ENCODE assay signal across 20 cellular contexts in genomic region chr16:71337631-71338030, GRCh38. TPM values are rescaled to one million over a fixed set of nuclear protein-coding genes. Genes with fewer than 3 reads are reported as not detected.
"Had no signal": no experiment of that assay in that cellular context is flagged by ENCODE, and none has a peak within 500 bp of the region (broad histone marks: within the 10 kb centered on the region; RNA-seq: fewer than 3 reads in every experiment).

No MANE protein-coding gene starts in this region.

- H3K4me3 ChIP-seq: cardiac muscle cell, hepatocyte, lower lobe of right lung, spleen, testis had no signal

- H3K4me1 ChIP-seq: lower lobe of right lung, spleen, testis had no signal

- H3K4me1 Mint-ChIP-seq: activated CD4-positive, alpha-beta T cell treated with anti-CD3 and anti-CD28 coated beads for 36 hours; stimulated activated memory B cell treated with anti-CD40 and anti-IgM and Interleukin-4, amounts not matched to agents 10 μg/mL and 1 μg/mL and 100 μg/mL, for 72 hours; WTC11 had no signal

- H3K27me3 ChIP-seq: hepatocyte, testis had no signal

- H3K79me2 ChIP-seq: hepatocyte had no signal

- H3K36me3 Mint-ChIP-seq: activated naive CD8-positive, alpha-beta T cell; natural killer cell; stimulated activated memory B cell treated with anti-CD40 and anti-IgM and Interleukin-4, amounts not matched to agents 10 μg/mL and 1 μg/mL and 100 μg/mL, for 72 hours; type B pancreatic cell; WTC11 had no signal

- H3K36me3 ChIP-seq: cardiac muscle cell, lower lobe of right lung, spleen had no signal

- H3K4me3 Mint-ChIP-seq: activated CD4-positive, alpha-beta T cell treated with anti-CD3 and anti-CD28 coated beads for 36 hours; activated naive CD8-positive, alpha-beta T cell; dendritic cell treated with granulocyte-macrophage colony-stimulating factor and Interleukin-4, amounts not matched to agents 40 ng/mL and 50 ng/mL, for 4 days; natural killer cell; stimulated activated memory B cell treated with anti-CD40 and anti-IgM and Interleukin-4, amounts not matched to agents 10 μg/mL and 1 μg/mL and 100 μg/mL, for 72 hours; type B pancreatic cell; WTC11 had no signal

- H3K9me3 ChIP-seq: lower lobe of right lung, testis had no signal

- H3K4me2 ChIP-seq: hepatocyte had no signal

- DNase-seq: activated CD4-positive, alpha-beta T cell treated with anti-CD3 and anti-CD28 coated beads for 36 hours; activated CD4-positive, alpha-beta T cell treated with anti-CD3 and anti-CD28 coated beads, Interleukin-2, amount 50 U/mL, for 48 hours; activated gamma-delta T cell treated with Interleukin-2 at 50 U/mL for 16 hours; effector memory CD4-positive, alpha-beta T cell; left colon; lower lobe of right lung; natural killer cell; spleen; stimulated activated CD4-positive, alpha-beta T cell treated with anti-CD3 and anti-CD28 coated beads, Interleukin-4, amount 100 ng/mL, for 4 hours; testis had no signal

- H3K9me3 Mint-ChIP-seq: dendritic cell treated with granulocyte-macrophage colony-stimulating factor and Interleukin-4, amounts not matched to agents 40 ng/mL and 50 ng/mL, for 4 days; natural killer cell; type B pancreatic cell had no signal

- H3K27ac Mint-ChIP-seq: activated CD4-positive, alpha-beta T cell treated with anti-CD3 and anti-CD28 coated beads for 36 hours; activated naive CD8-positive, alpha-beta T cell; dendritic cell treated with granulocyte-macrophage colony-stimulating factor and Interleukin-4, amounts not matched to agents 40 ng/mL and 50 ng/mL, for 4 days; natural killer cell; stimulated activated memory B cell treated with anti-CD40 and anti-IgM and Interleukin-4, amounts not matched to agents 10 μg/mL and 1 μg/mL and 100 μg/mL, for 72 hours; type B pancreatic cell; WTC11 had no signal

- ATAC-seq: activated CD4-positive, alpha-beta T cell treated with anti-CD3 and anti-CD28 coated beads for 36 hours; left colon; lower lobe of right lung; natural killer cell; stimulated activated memory B cell treated with anti-CD40 and anti-IgM and Interleukin-4, amounts not matched to agents 10 μg/mL and 1 μg/mL and 100 μg/mL, for 72 hours; WTC11 had no signal

- FAIRE-seq: endothelial cell of umbilical vein, islet of Langerhans had no signal

- H3K27ac ChIP-seq: cardiac muscle cell, hepatocyte, lower lobe of right lung, spleen, testis had no signal

- H2AFZ ChIP-seq: hepatocyte had no signal

RNA-seq across cellular contexts. Expression of gene CALB2, which starts 20.9 kb away (rescaled TPM):
- total RNA-seq: activated CD4-positive, alpha-beta T cell treated with anti-CD3 and anti-CD28 coated beads for 36 hours; chondrocyte; endothelial cell of umbilical vein; natural killer cell; spleen had no signal
- polyA plus RNA-seq: endothelial cell of umbilical vein had no signal
